ENCODE assay signal across 20 cellular contexts in genomic region chr4:107647591-107647990, GRCh38.
DNase-seq lines count a peak whose midpoint lies in the region; ATAC-seq and TF ChIP-seq lines count a peak whose summit lies in the region.
"Had no signal": no experiment of that assay in that cellular context is flagged by ENCODE, and none has a peak within 500 bp of the region (broad histone marks: within the 10 kb centered on the region; RNA-seq: fewer than 3 reads in every experiment).

No MANE protein-coding gene starts in this region.

- no peak overlapping the region for H4K91ac ChIP-seq in IMR-90 (ENCODE audit: insufficient read depth, low read depth, low read length)

- H3K18ac ChIP-seq in IMR-90 (ENCODE audit: low read depth, low read length) = no peak overlapping the region

- H3K14ac ChIP-seq in IMR-90 (replicated peaks; ENCODE audit: low read depth, low read length) = no peak overlapping the region

- no peak overlapping the region for H2BK120ac ChIP-seq in IMR-90 (ENCODE audit: low read depth, low read length)

- intact Hi-C loops in IMR-90 (cut with micrococcal nuclease) = no loop called here

- H3K23ac ChIP-seq in IMR-90 (ENCODE audit: low read depth, low read length) = no peak overlapping the region

- no peak overlapping the region for H3K4me2 ChIP-seq in IMR-90 (ENCODE audit: low read depth, low read length)

- H3K36me3 ChIP-seq in BJ (ENCODE audit: control insufficient read depth, insufficient read depth, low read length) (peaks cover 2% of the 10 kb centered on the region), IMR-90 (ENCODE audit: control insufficient read depth, insufficient read depth, low read length) (peaks cover 11% of the 10 kb centered on the region)

- no peak overlapping the region for H3K4me3 ChIP-seq in BJ (ENCODE audit: low read depth, low read length)
- H3K4me3 ChIP-seq in IMR-90 (ENCODE audit: insufficient read depth, low read depth, low read length) = no peak overlapping the region
- H3K4me3 ChIP-seq in astrocyte of the cerebellum (ENCODE audit: low read depth, low read length) = no peak overlapping the region
- H3K4me3 ChIP-seq: GM12878, GM23248, HAP-1 had no signal

- POLR2A ChIA-PET in BJ (lab: Charles Lee) (no interaction called here), IMR-90 (lab: Charles Lee; ENCODE audit: unreplicated experiment) (no interaction called here)

- H2AK9ac ChIP-seq in IMR-90 (replicated peaks; ENCODE audit: low read depth, low read length, poor library complexity) = no peak overlapping the region

- no peak overlapping the region for H4K5ac ChIP-seq in IMR-90 (ENCODE audit: low read depth, low read length)

- H3K79me1 ChIP-seq in IMR-90 (ENCODE audit: low read depth in 1 of 2, low read length in 2 of 2) = peaks cover 0 to 9% of the 10 kb centered on the region in 2 experiments; a peak in 1 of 4 replicates

- no peak overlapping the region for H2AK5ac ChIP-seq in IMR-90 (ENCODE audit: low read depth, low read length)

- no peak overlapping the region for H3K27ac ChIP-seq in IMR-90 (ENCODE audit: insufficient read depth, low read length)
- H3K27ac ChIP-seq: GM23248, HL-60 had no signal

- WGBS in IMR-90 (ENCODE audit: extremely low coverage in 2 of 2, insufficient read length in 1 of 2), 2 experiments = 95% methylated on average over 3 of the region's 4 CpGs; no CpG with 5 or more reads in 1 of the 2 experiments

- no peak overlapping the region for H2BK15ac ChIP-seq in IMR-90 (ENCODE audit: low read depth, low read length)

- BruUV-seq in IMR-90 (replicated peaks; lab: Mats Ljungman, UMichigan) = no TSS peak

- in situ Hi-C loops in IMR-90 (cut with MboI; ENCODE audit: low sequenced_read_pairs) (no loop called here), astrocyte of the cerebellum (cut with HindIII; ENCODE audit: low sequenced_read_pairs) (no loop called here)

- no peak for TF ChIP-seq POLR2A in IMR-90 (IDR thresholded peaks at IDR 0.05; ENCODE audit: low read depth, low read length)

- CTCF ChIA-PET in BJ (lab: Yijun Ruan, JAX) (no interaction called here), IMR-90 (lab: Yijun Ruan, JAX) (no interaction called here)

- ATAC-seq in IMR-90 (ENCODE audit: low read depth) (no peak), HG02588 (IDR thresholded peaks at IDR 0.05; ENCODE audit: unreplicated experiment) (no peak)
- ATAC-seq: GM12878 had no signal

- no peak overlapping the region for H3K56ac ChIP-seq in IMR-90 (ENCODE audit: extremely low read depth, insufficient read depth, low read length)

- DNase-seq in BJ (ENCODE audit: low read depth) (peak; percentile 41), IMR-90 (peak; percentile 6), astrocyte of the cerebellum (ENCODE audit: low read depth) (peak; percentile 56), myocyte (ENCODE audit: low read depth) (peak; percentile 73), NCI-H1694 treated with DMSO at 0.1 percent for 48 hours (lab: John Stamatoyannopoulos, UW) (no peak)
- no peak for DNase-seq in stimulated activated CD4-positive, alpha-beta T cell treated with anti-CD3 and anti-CD28 coated beads, Interleukin-2, amount 100 ng/mL, for 48 hours
- DNase-seq: CD4-positive, CD25-positive, alpha-beta regulatory T cell; COR-L47; GF-D8; GM23248; Karpas-422; MM.1S; NCI-H1092; NCI-H1436 treated with DMSO at 0.1 percent for 48 hours; NCI-H2029 treated with DMSO at 0.1 percent for 48 hours; SHP77 had no signal

- H3K9ac ChIP-seq in IMR-90 (ENCODE audit: low read depth, low read length) = no peak overlapping the region
- H3K9ac ChIP-seq: GM23248 had no signal

- no peak overlapping the region for H2BK20ac ChIP-seq in IMR-90 (ENCODE audit: low read depth, low read length)

- dilution Hi-C loops in IMR-90 (cut with HindIII; ENCODE audit: low sequenced_read_pairs, unreplicated experiment) = no loop called here

- H2AFZ ChIP-seq in IMR-90 (replicated peaks; ENCODE audit: low read length, poor library complexity) = no peak overlapping the region
- H2AFZ ChIP-seq: GM23248 had no signal

- no peak for TF ChIP-seq RAD21 in IMR-90 (IDR thresholded peaks at IDR 0.05; ENCODE audit: low read length)

- TF ChIP-seq CTCF in BJ (IDR thresholded peaks at IDR 0.05; ENCODE audit: insufficient read depth, low read depth, low read length) (no peak), IMR-90 (conservative IDR thresholded peaks at IDR 0.05; ENCODE audit: low read depth, low read length) (no peak), astrocyte of the cerebellum (IDR thresholded peaks at IDR 0.05; ENCODE audit: low read depth, low read length, missing control alignments) (no peak)

- H2BK5ac ChIP-seq in IMR-90 (ENCODE audit: low read depth, low read length, poor library complexity, severe bottlenecking) = no peak overlapping the region

- H3K4ac ChIP-seq in IMR-90 (ENCODE audit: low read depth, low read length) = no peak overlapping the region

- no peaks in the 10 kb centered on the region for H3K27me3 ChIP-seq in BJ (ENCODE audit: control insufficient read depth, insufficient read depth, low read length)
- no peaks in the 10 kb centered on the region for H3K27me3 ChIP-seq in IMR-90 (ENCODE audit: control insufficient read depth, insufficient read depth, low read length)

- H3K9me1 ChIP-seq in IMR-90 (ENCODE audit: insufficient read depth, low read length) = peaks cover 6% of the 10 kb centered on the region; the same call in 1 of the 2 replicates

- H3K4me1 ChIP-seq in IMR-90 (ENCODE audit: control insufficient read depth, insufficient read depth, low read length) = no peaks in the 10 kb centered on the region

- no peaks in the 10 kb centered on the region for H3K9me3 ChIP-seq in IMR-90 (ENCODE audit: control insufficient read depth, insufficient read depth, low read length)
- H3K9me3 ChIP-seq: HAP-1 had no signal

- H4K20me1 ChIP-seq in IMR-90 (ENCODE audit: insufficient read depth, low read length) = no peaks in the 10 kb centered on the region

- H4K8ac ChIP-seq in IMR-90 (ENCODE audit: low read depth in 2 of 2, low read length in 2 of 2) = no peak overlapping the region

TF ChIP-seq in IMR-90, 13 proteins besides CTCF, POLR2A, EP300 and RAD21:
- TF ChIP-seq SMC3 (IDR thresholded peaks at IDR 0.05; ENCODE audit: low read depth, low read length) = no peak

Comparison
In these comparisons a context has a peak if more than half of its experiments do, and no peak if none do; other contexts are left out.
1. DNase-seq: peak in BJ (single experiment), IMR-90 (single experiment), astrocyte of the cerebellum (single experiment) and myocyte (single experiment); none in NCI-H1694 treated with DMSO at 0.1 percent for 48 hours (single experiment) and stimulated activated CD4-positive, alpha-beta T cell treated with anti-CD3 and anti-CD28 coated beads, Interleukin-2, amount 100 ng/mL, for 48 hours (0 of 2).